Comparison of ENCODE assay signal across 24 cellular contexts in the genomic region with DNA sequence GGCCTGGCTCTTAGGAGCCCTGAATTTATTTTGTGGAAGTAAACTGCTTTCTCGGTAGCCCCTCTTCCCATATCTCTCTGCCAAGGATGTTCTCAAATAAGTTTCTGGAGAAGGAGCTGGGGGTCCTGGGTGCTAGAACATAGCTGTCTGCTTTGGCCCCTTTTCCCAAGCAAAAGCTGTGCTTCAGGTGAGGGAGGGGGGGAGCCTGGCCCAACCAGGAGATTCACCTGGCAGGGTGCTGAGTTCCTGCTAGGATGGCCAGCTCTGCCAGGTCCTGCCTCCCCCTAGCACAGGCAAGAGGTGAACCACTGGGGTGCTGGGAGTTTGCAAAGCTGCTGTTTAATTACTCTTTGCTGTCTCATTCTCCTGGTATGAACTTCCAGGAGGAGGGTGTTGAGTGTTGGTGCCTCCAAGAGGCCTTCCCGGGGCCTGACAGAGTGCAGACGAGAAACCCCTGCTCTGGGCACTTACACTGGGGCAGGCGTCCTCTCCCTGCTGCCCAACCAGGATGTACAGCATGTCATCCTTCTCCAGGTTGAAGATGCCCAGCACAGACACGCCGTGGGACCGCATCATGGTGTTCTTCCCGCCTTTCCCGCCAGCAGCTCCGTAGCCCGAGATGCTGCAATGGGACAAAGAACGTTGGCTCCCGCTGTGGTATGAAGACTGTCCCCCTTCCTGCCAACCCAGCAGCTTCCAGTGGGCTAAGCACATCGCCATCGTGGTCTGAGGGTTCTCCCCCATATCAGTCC.
"Had no signal": no experiment of that assay in that cellular context is flagged by ENCODE, and none has a peak within 500 bp of the region (broad histone marks: within the 10 kb centered on the region; RNA-seq: fewer than 3 reads in every experiment).

No MANE protein-coding gene starts in this region.

- H3K27me3 ChIP-seq: body of pancreas, colonic mucosa, hepatocyte, neutrophil, ovary, tibial nerve had no signal

- DNase-seq: activated CD4-positive, alpha-beta T cell treated with anti-CD3 and anti-CD28 coated beads, Interleukin-2, amount 10 ng/mL, durations not matched to agents 24 days and 14 days; activated CD4-positive, CD25-positive, alpha-beta regulatory T cell treated with anti-CD3 and anti-CD28 coated beads, Interleukin-2, amount 50 U/mL, for 72 hours; activated CD8-positive, alpha-beta memory T cell treated with anti-CD3 and anti-CD28 coated beads, Interleukin-2, amount 50 U/mL, for 4 hours; activated gamma-delta T cell treated with Interleukin-2 at 50 U/mL for 16 hours; activated T-cell treated with anti-CD3 and anti-CD28 coated beads, Interleukin-2, amount 50 U/mL, for 1 hour; colonic mucosa; effector memory CD4-positive, alpha-beta T cell; left cardiac atrium; left ventricle myocardium superior; ovary; retina; stimulated activated naive CD4-positive, alpha-beta T cell; T-helper 9 cell had no signal

- H3K4me1 ChIP-seq: body of pancreas, colonic mucosa, gastrocnemius medialis, prostate gland, suprapubic skin, tibial nerve had no signal

- H3K4me2 ChIP-seq: hepatocyte, smooth muscle cell had no signal

- H3K27ac ChIP-seq: body of pancreas, colonic mucosa, dorsolateral prefrontal cortex, gastrocnemius medialis, hepatocyte, neutrophil, ovary, prostate gland, suprapubic skin, tibial nerve had no signal

- FAIRE-seq: TTC549 had no signal

- ATAC-seq: activated naive CD4-positive, alpha-beta T cell treated with anti-CD3 and anti-CD28 coated beads, Interleukin-2, amount 50 U/mL, for 72 hours; gastrocnemius medialis; left cardiac atrium had no signal

- H3K36me3 ChIP-seq: colonic mucosa, gastrocnemius medialis, neutrophil, ovary, prostate gland, suprapubic skin, tibial nerve had no signal

- H3K4me3 ChIP-seq: body of pancreas, colonic mucosa, dorsolateral prefrontal cortex, gastrocnemius medialis, hepatocyte, ovary, prostate gland, smooth muscle cell, suprapubic skin, tibial nerve had no signal

- H2AFZ ChIP-seq: hepatocyte had no signal

- H3K9me3 ChIP-seq: body of pancreas, colonic mucosa, gastrocnemius medialis, neutrophil, ovary, prostate gland, suprapubic skin, tibial nerve had no signal
